ENCODE assay signal across 8 cellular contexts in genomic region chr1:158117854-158118691, GRCh38.
DNase-seq lines count a peak whose midpoint lies in the region; ATAC-seq and TF ChIP-seq lines count a peak whose summit lies in the region.

No MANE protein-coding gene starts in this region.

- H3K4me1 Mint-ChIP-seq in neural progenitor cell = peaks cover 33% of the 10 kb centered on the region

- H3K4me2 ChIP-seq in neural progenitor cell = peak overlapping the region; percentile 60

- peak overlapping the region; percentile 78 for H3K4me3 Mint-ChIP-seq in neural progenitor cell

- intact Hi-C loops in vagina (cut with DNase I) = loop anchor here (2.0 to 5.0 kb wide), 2 partner anchors 27 to 151 kb away; no protein-coding TSS in a partner anchor

- no peaks in the 10 kb centered on the region for H4K20me1 ChIP-seq in neural progenitor cell (ENCODE audit: low read depth)

- peaks cover 8% of the 10 kb centered on the region for H3K27me3 ChIP-seq in neural progenitor cell
- no peaks in the 10 kb centered on the region for H3K27me3 ChIP-seq in vagina

- no peak overlapping the region for H3K27ac Mint-ChIP-seq in neural progenitor cell

- no peaks in the 10 kb centered on the region for H3K36me3 Mint-ChIP-seq in neural progenitor cell

- H3K9ac ChIP-seq in neural progenitor cell = no peak overlapping the region

- H3K27me3 Mint-ChIP-seq in neural progenitor cell (ENCODE audit: insufficient read depth, low read depth) = peaks cover 21% of the 10 kb centered on the region

- H3K36me3 ChIP-seq in neural progenitor cell (no peaks in the 10 kb centered on the region), vagina (no peaks in the 10 kb centered on the region)

- no peaks in the 10 kb centered on the region for H3K9me3 Mint-ChIP-seq in neural progenitor cell

- ATAC-seq in HG02884 (IDR thresholded peaks at IDR 0.05; ENCODE audit: unreplicated experiment) = no peak

- peaks cover 44% of the 10 kb centered on the region for H3F3A ChIP-seq in neural progenitor cell (ENCODE audit: low read depth)

- H2AFZ ChIP-seq in neural progenitor cell (replicated peaks) = peak overlapping the region; percentile 58

- peak overlapping the region; percentile 5 for H3K4me3 ChIP-seq in neural progenitor cell
- peak overlapping the region; percentile 30 for H3K4me3 ChIP-seq in vagina

- no peaks in the 10 kb centered on the region for H3K79me2 ChIP-seq in neural progenitor cell (ENCODE audit: low read depth)

- H3K4me1 ChIP-seq in neural progenitor cell (peaks cover 52% of the 10 kb centered on the region), vagina (peaks cover 10% of the 10 kb centered on the region)

- DNase-seq in GM03348 (ENCODE audit: low spot score) (peak; percentile 63), NCI-H1930 (lab: John Stamatoyannopoulos, UW) (peak; percentile 35 to 65), fibroblast of gingiva (ENCODE audit: low read depth) (peak; percentile 23), neural progenitor cell (ENCODE audit: low spot score) (peak; percentile 77), vagina (ENCODE audit: extremely low spot score in 2 of 2) (no peak), dedifferentiated amniotic fluid mesenchymal stem cell (ENCODE audit: extremely low spot score) (no peak)
- peak; percentile 55 for DNase-seq in activated CD8-positive, alpha-beta memory T cell treated with anti-CD3 and anti-CD28 coated beads, Interleukin-2, amount 50 U/mL, for 4 hours

- H3K27ac ChIP-seq in neural progenitor cell (no peak overlapping the region), vagina (no peak overlapping the region)

- no peaks in the 10 kb centered on the region for H3K9me3 ChIP-seq in neural progenitor cell (ENCODE audit: low read depth)
- no peaks in the 10 kb centered on the region for H3K9me3 ChIP-seq in vagina

- TF ChIP-seq CTCF in neural progenitor cell (IDR thresholded peaks at IDR 0.05) = peak; percentile 64
- peak; percentile 14 to 34 (median 29) for TF ChIP-seq CTCF in vagina (IDR thresholded peaks at IDR 0.05)

- no peak for TF ChIP-seq POLR2A in vagina (IDR thresholded peaks at IDR 0.05)

Comparison
In these comparisons a context has a peak if more than half of its experiments do, and no peak if none do; other contexts are left out.
1. DNase-seq: peak in GM03348 (single experiment), NCI-H1930 (2 of 2), activated CD8-positive, alpha-beta memory T cell treated with anti-CD3 and anti-CD28 coated beads, Interleukin-2, amount 50 U/mL, for 4 hours (single experiment), fibroblast of gingiva (single experiment) and neural progenitor cell (single experiment); none in vagina (0 of 2) and dedifferentiated amniotic fluid mesenchymal stem cell (single experiment).